Comparison of ENCODE assay signal across 2 cellular contexts in the genomic region with DNA sequence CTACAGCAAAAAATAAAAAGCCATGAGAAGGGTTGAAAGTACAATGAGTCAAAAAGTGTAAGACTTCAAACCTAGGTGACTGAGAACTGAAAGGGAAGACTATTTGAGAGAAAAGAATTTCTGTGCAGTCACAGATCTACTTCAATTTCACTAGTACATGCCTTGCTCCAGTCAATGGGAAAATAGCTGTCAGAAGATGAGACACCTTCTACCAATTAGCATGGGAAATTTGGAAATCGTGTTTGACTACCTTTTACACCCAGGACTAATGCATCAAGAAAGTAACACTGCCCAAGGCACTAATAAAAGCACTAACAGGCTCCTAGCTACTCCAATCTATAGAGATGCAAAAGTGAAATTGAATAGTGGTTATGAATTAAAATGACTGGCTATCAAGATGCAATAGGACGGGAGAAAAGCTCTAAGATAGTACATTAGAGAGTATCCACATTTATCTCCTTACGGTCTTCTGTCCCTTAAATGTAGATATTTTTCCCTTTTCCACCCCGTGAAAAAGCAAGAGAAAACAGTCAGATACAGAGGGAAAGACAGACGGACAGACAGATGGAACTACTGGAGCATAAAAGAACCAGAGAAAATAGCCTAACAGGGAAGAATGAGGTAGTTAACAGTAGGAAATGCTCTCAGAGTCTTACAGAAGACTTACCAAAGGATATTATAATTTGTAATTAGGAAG.
TF ChIP-seq lines count a peak whose summit lies in the region.

No MANE protein-coding gene starts in this region.

TF ChIP-seq in SK-N-SH treated with all-trans-retinoic acid at 6 μM for 48 hours, 23 proteins besides CTCF, POLR2A, EP300 and RAD21:
- TF ChIP-seq, protein P1, sequence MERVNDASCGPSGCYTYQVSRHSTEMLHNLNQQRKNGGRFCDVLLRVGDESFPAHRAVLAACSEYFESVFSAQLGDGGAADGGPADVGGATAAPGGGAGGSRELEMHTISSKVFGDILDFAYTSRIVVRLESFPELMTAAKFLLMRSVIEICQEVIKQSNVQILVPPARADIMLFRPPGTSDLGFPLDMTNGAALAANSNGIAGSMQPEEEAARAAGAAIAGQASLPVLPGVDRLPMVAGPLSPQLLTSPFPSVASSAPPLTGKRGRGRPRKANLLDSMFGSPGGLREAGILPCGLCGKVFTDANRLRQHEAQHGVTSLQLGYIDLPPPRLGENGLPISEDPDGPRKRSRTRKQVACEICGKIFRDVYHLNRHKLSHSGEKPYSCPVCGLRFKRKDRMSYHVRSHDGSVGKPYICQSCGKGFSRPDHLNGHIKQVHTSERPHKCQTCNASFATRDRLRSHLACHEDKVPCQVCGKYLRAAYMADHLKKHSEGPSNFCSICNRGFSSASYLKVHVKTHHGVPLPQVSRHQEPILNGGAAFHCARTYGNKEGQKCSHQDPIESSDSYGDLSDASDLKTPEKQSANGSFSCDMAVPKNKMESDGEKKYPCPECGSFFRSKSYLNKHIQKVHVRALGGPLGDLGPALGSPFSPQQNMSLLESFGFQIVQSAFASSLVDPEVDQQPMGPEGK (CRISPR knock-in tag; IDR thresholded peaks at IDR 0.05; ENCODE audit: borderline replicate concordance) = no peak
- TF ChIP-seq ISL1 (CRISPR knock-in tag; IDR thresholded peaks at IDR 0.05) = no peak
- TF ChIP-seq TCF4 (CRISPR knock-in tag; IDR thresholded peaks at IDR 0.05; ENCODE audit: borderline replicate concordance) = no peak
- TF ChIP-seq, protein P2, sequence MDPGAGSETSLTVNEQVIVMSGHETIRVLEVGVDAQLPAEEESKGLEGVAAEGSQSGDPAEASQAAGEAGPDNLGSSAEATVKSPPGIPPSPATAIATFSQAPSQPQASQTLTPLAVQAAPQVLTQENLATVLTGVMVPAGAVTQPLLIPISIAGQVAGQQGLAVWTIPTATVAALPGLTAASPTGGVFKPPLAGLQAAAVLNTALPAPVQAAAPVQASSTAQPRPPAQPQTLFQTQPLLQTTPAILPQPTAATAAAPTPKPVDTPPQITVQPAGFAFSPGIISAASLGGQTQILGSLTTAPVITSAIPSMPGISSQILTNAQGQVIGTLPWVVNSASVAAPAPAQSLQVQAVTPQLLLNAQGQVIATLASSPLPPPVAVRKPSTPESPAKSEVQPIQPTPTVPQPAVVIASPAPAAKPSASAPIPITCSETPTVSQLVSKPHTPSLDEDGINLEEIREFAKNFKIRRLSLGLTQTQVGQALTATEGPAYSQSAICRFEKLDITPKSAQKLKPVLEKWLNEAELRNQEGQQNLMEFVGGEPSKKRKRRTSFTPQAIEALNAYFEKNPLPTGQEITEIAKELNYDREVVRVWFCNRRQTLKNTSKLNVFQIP (CRISPR knock-in tag; IDR thresholded peaks at IDR 0.05; ENCODE audit: borderline replicate concordance, low read depth) = no peak
- TF ChIP-seq CSDC2 (CRISPR knock-in tag; IDR thresholded peaks at IDR 0.05) = no peak
- no peak for TF ChIP-seq ARNTL (CRISPR knock-in tag; IDR thresholded peaks at IDR 0.05; ENCODE audit: borderline replicate concordance, low read depth)
- no peak for TF ChIP-seq RARB (CRISPR knock-in tag; IDR thresholded peaks at IDR 0.05)
- no peak for TF ChIP-seq BACH2 (CRISPR knock-in tag; IDR thresholded peaks at IDR 0.05; ENCODE audit: borderline replicate concordance)
- TF ChIP-seq ZNF565 (CRISPR knock-in tag; conservative IDR thresholded peaks at IDR 0.05; ENCODE audit: low read depth) = no peak

TF ChIP-seq in SK-N-SH, 30 proteins besides CTCF, POLR2A, EP300 and RAD21 (continued from another document):
- no peak for TF ChIP-seq SIN3A (IDR thresholded peaks at IDR 0.05; ENCODE audit: borderline replicate concordance, low read depth, low read length)
- TF ChIP-seq ELF1 (IDR thresholded peaks at IDR 0.05) = no peak
- no peak for TF ChIP-seq GATA2 (CRISPR knock-in tag; IDR thresholded peaks at IDR 0.05)
- no peak for TF ChIP-seq FOSL2 (IDR thresholded peaks at IDR 0.05; ENCODE audit: borderline replicate concordance, low read depth)
- TF ChIP-seq RCOR1 (IDR thresholded peaks at IDR 0.05; ENCODE audit: low read length) = no peak
- TF ChIP-seq FOXM1 (IDR thresholded peaks at IDR 0.05; ENCODE audit: low read depth) = no peak
- TF ChIP-seq POLR2AphosphoS5 (IDR thresholded peaks at IDR 0.05; ENCODE audit: low read depth, low read length) = no peak
- TF ChIP-seq SMC3 (IDR thresholded peaks at IDR 0.05; ENCODE audit: low read depth, low read length) = no peak
- TF ChIP-seq, protein P3, sequence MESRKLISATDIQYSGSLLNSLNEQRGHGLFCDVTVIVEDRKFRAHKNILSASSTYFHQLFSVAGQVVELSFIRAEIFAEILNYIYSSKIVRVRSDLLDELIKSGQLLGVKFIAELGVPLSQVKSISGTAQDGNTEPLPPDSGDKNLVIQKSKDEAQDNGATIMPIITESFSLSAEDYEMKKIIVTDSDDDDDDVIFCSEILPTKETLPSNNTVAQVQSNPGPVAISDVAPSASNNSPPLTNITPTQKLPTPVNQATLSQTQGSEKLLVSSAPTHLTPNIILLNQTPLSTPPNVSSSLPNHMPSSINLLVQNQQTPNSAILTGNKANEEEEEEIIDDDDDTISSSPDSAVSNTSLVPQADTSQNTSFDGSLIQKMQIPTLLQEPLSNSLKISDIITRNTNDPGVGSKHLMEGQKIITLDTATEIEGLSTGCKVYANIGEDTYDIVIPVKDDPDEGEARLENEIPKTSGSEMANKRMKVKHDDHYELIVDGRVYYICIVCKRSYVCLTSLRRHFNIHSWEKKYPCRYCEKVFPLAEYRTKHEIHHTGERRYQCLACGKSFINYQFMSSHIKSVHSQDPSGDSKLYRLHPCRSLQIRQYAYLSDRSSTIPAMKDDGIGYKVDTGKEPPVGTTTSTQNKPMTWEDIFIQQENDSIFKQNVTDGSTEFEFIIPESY (IDR thresholded peaks at IDR 0.05; ENCODE audit: borderline replicate concordance, low read depth) = no peak
- TF ChIP-seq YY1 (IDR thresholded peaks at IDR 0.05; ENCODE audit: low read depth) = no peak
- TF ChIP-seq, protein P4, sequence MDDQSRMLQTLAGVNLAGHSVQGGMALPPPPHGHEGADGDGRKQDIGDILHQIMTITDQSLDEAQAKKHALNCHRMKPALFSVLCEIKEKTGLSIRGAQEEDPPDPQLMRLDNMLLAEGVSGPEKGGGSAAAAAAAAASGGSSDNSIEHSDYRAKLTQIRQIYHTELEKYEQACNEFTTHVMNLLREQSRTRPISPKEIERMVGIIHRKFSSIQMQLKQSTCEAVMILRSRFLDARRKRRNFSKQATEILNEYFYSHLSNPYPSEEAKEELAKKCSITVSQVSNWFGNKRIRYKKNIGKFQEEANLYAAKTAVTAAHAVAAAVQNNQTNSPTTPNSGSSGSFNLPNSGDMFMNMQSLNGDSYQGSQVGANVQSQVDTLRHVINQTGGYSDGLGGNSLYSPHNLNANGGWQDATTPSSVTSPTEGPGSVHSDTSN (IDR thresholded peaks at IDR 0.05) = no peak
- TF ChIP-seq FOXJ3 (CRISPR knock-in tag; IDR thresholded peaks at IDR 0.05) = no peak
- no peak for TF ChIP-seq NRF1 (IDR thresholded peaks at IDR 0.05; ENCODE audit: low read depth, low read length)
